In genomic region chr4:85913925-85914694, GRCh38 we compare ENCODE assay signal across 26 cellular contexts.
"Had no signal": no experiment of that assay in that cellular context is flagged by ENCODE, and none has a peak within 500 bp of the region (broad histone marks: within the 10 kb centered on the region; RNA-seq: fewer than 3 reads in every experiment).

No MANE protein-coding gene starts in this region.

- H3K36me3 Mint-ChIP-seq: mesothelial cell of epicardium; naive thymus-derived CD4-positive, alpha-beta T cell; stimulated activated effector memory CD8-positive, alpha-beta T cell treated with anti-CD3 and anti-CD28 coated beads, Interleukin-12 subunit alpha, Interleukin-12 subunit beta, amount 100 ng/mL, for 72 hours had no signal

- H3K4me3 ChIP-seq: coronary artery, esophagus squamous epithelium, left lung, right lobe of liver, testis, tibial artery, upper lobe of right lung, vagina had no signal

- H3K79me2 ChIP-seq: parathyroid adenoma had no signal

- H3K36me3 ChIP-seq: esophagus squamous epithelium, left lung, right lobe of liver, tibial artery, upper lobe of right lung, vagina had no signal

- H3K4me1 Mint-ChIP-seq: central memory CD8-positive, alpha-beta T cell; naive thymus-derived CD4-positive, alpha-beta T cell; stimulated activated effector memory CD8-positive, alpha-beta T cell treated with anti-CD3 and anti-CD28 coated beads, Interleukin-12 subunit alpha, Interleukin-12 subunit beta, amount 100 ng/mL, for 72 hours had no signal

- DNase-seq: dermis blood vessel endothelial cell; effector memory CD8-positive, alpha-beta T cell; erythroblast; esophagus squamous epithelium; foreskin melanocyte; left lung; mesenchymal stem cell; naive thymus-derived CD4-positive, alpha-beta T cell; occipital lobe; right lobe of liver; stimulated activated CD4-positive, alpha-beta T cell treated with anti-CD3 and anti-CD28 coated beads, Interleukin-2, amount 100 ng/mL, for 24 hours; stimulated activated CD4-positive, alpha-beta T cell treated with anti-CD3 and anti-CD28 coated beads, Interleukin-4, amount 100 ng/mL, for 24 hours; stimulated activated naive CD8-positive, alpha-beta T cell treated with anti-CD3 and anti-CD28 coated beads, Interleukin-15, Interleukin-2, amounts not matched to agents 100 U/mL and 50 U/mL, for 24 hours; substantia nigra; testis; tibial artery; upper lobe of right lung had no signal

- H3K27ac ChIP-seq: coronary artery, esophagus squamous epithelium, left lung, parathyroid adenoma, right lobe of liver, testis, tibial artery, upper lobe of right lung, vagina had no signal

- H3K27ac Mint-ChIP-seq: effector memory CD8-positive, alpha-beta T cell; naive thymus-derived CD4-positive, alpha-beta T cell; stimulated activated effector memory CD8-positive, alpha-beta T cell treated with anti-CD3 and anti-CD28 coated beads, Interleukin-12 subunit alpha, Interleukin-12 subunit beta, amount 100 ng/mL, for 72 hours had no signal

- H3K27me3 Mint-ChIP-seq: central memory CD8-positive, alpha-beta T cell; effector memory CD8-positive, alpha-beta T cell; naive thymus-derived CD4-positive, alpha-beta T cell; progenitor cell of endocrine pancreas had no signal

- H3K4me1 ChIP-seq: esophagus squamous epithelium, left lung, parathyroid adenoma, right lobe of liver, testis, upper lobe of right lung, vagina had no signal

- H2AFZ ChIP-seq: parathyroid adenoma had no signal

- ATAC-seq: effector memory CD8-positive, alpha-beta T cell; left lung; naive thymus-derived CD4-positive, alpha-beta T cell; right lobe of liver; stimulated activated effector memory CD8-positive, alpha-beta T cell treated with anti-CD3 and anti-CD28 coated beads, Interleukin-12 subunit alpha, Interleukin-12 subunit beta, amount 100 ng/mL, for 72 hours; stimulated activated naive CD8-positive, alpha-beta T cell treated with anti-CD3 and anti-CD28 coated beads, Interleukin-15, Interleukin-2, amounts not matched to agents 100 U/mL and 50 U/mL, for 24 hours; upper lobe of right lung had no signal

- FAIRE-seq: endometrium, keratinocyte had no signal

- H3K9ac ChIP-seq: parathyroid adenoma had no signal

- H3K27me3 ChIP-seq: esophagus squamous epithelium, left lung, right lobe of liver, testis, tibial artery, upper lobe of right lung, vagina had no signal

- H3K4me3 Mint-ChIP-seq: central memory CD8-positive, alpha-beta T cell; effector memory CD8-positive, alpha-beta T cell; mesothelial cell of epicardium; naive thymus-derived CD4-positive, alpha-beta T cell; stimulated activated effector memory CD8-positive, alpha-beta T cell treated with anti-CD3 and anti-CD28 coated beads, Interleukin-12 subunit alpha, Interleukin-12 subunit beta, amount 100 ng/mL, for 72 hours had no signal

- H3K9me3 ChIP-seq: esophagus squamous epithelium, left lung, right lobe of liver, testis, tibial artery, upper lobe of right lung, vagina had no signal
